Comparison of ENCODE assay signal across 27 cellular contexts in the genomic region with DNA sequence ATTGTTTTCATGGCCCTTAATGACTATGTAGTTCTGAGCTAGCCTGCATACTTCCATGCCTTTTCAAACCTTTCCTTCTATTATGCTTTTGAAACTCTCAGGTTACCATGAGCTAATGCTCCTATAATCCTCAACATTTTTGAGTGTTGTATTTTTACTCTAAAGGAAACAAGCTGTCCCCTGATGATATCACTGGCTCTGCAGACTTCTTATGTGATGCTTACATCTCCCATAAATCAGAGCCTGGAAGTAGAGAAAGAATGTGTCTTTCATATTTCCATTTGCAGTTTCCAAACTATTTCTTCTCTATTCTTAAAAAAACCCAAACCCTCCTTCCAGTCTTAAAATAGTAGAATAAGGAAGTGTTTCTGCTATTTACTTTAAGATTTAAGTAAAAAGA.
"Had no signal": no experiment of that assay in that cellular context is flagged by ENCODE, and none has a peak within 500 bp of the region (broad histone marks: within the 10 kb centered on the region; RNA-seq: fewer than 3 reads in every experiment).

No MANE protein-coding gene starts in this region.

- H3K4me1 Mint-ChIP-seq: naive thymus-derived CD8-positive, alpha-beta T cell; stimulated activated effector memory CD8-positive, alpha-beta T cell treated with anti-CD3 and anti-CD28 coated beads, Interleukin-12 subunit alpha, Interleukin-12 subunit beta, amount 100 ng/mL, for 72 hours; stimulated activated naive B cell treated with anti-CD40 and anti-IgM and Interleukin-4, amounts not matched to agents 10 μg/mL and 1 μg/mL and 100 μg/mL, for 72 hours had no signal

- H3K27me3 Mint-ChIP-seq: progenitor cell of endocrine pancreas had no signal

- H3K27ac Mint-ChIP-seq: naive thymus-derived CD8-positive, alpha-beta T cell; natural killer cell treated with Interleukin-12 subunit alpha and Interleukin-12 subunit beta and Interleukin-15 and Interleukin-18, amount 100 ng/mL, for 72 hours; neural progenitor cell; progenitor cell of endocrine pancreas; stimulated activated effector memory CD8-positive, alpha-beta T cell treated with anti-CD3 and anti-CD28 coated beads, Interleukin-12 subunit alpha, Interleukin-12 subunit beta, amount 100 ng/mL, for 72 hours; stimulated activated naive B cell treated with anti-CD40 and anti-IgM and Interleukin-4, amounts not matched to agents 10 μg/mL and 1 μg/mL and 100 μg/mL, for 72 hours; stimulated activated naive CD8-positive, alpha-beta T cell treated with anti-CD3 and anti-CD28 coated beads, Interleukin-15, Interleukin-2, amounts not matched to agents 100 ng/mL and 50 ng/mL, for 24 hours had no signal

- H3K4me3 ChIP-seq: neural progenitor cell, ovary, psoas muscle, right lobe of liver, sigmoid colon, stomach, thoracic aorta, thyroid gland, tibial nerve, upper lobe of left lung, vagina had no signal

- H3K4me3 Mint-ChIP-seq: naive thymus-derived CD8-positive, alpha-beta T cell; natural killer cell treated with Interleukin-12 subunit alpha and Interleukin-12 subunit beta and Interleukin-15 and Interleukin-18, amount 100 ng/mL, for 72 hours; neural progenitor cell; stimulated activated effector memory CD8-positive, alpha-beta T cell treated with anti-CD3 and anti-CD28 coated beads, Interleukin-12 subunit alpha, Interleukin-12 subunit beta, amount 100 ng/mL, for 72 hours; stimulated activated naive B cell treated with anti-CD40 and anti-IgM and Interleukin-4, amounts not matched to agents 10 μg/mL and 1 μg/mL and 100 μg/mL, for 72 hours; stimulated activated naive CD8-positive, alpha-beta T cell treated with anti-CD3 and anti-CD28 coated beads, Interleukin-15, Interleukin-2, amounts not matched to agents 100 ng/mL and 50 ng/mL, for 24 hours had no signal

- H3K9me3 Mint-ChIP-seq: natural killer cell treated with Interleukin-12 subunit alpha and Interleukin-12 subunit beta and Interleukin-15 and Interleukin-18, amount 100 ng/mL, for 72 hours; neural progenitor cell; stimulated activated effector memory CD8-positive, alpha-beta T cell treated with anti-CD3 and anti-CD28 coated beads, Interleukin-12 subunit alpha, Interleukin-12 subunit beta, amount 100 ng/mL, for 72 hours; stimulated activated naive CD8-positive, alpha-beta T cell treated with anti-CD3 and anti-CD28 coated beads, Interleukin-15, Interleukin-2, amounts not matched to agents 100 ng/mL and 50 ng/mL, for 24 hours had no signal

- DNase-seq: naive thymus-derived CD8-positive, alpha-beta T cell; occipital lobe; ovary; posterior cingulate gyrus; psoas muscle; right cardiac atrium; right lobe of liver; sigmoid colon; small intestine; stimulated activated CD4-positive, alpha-beta T cell treated with anti-CD3 and anti-CD28 coated beads, Interleukin-15, amount 100 ng/mL, for 24 hours; stimulated activated CD4-positive, alpha-beta T cell treated with anti-CD3 and anti-CD28 coated beads, Interleukin-2, amount 100 ng/mL, for 24 hours; stimulated activated CD4-positive, alpha-beta T cell treated with anti-CD3 and anti-CD28 coated beads, Interleukin-2, amount 100 ng/mL, for 48 hours; stimulated activated CD4-positive, alpha-beta T cell treated with anti-CD3 and anti-CD28 coated beads, Interleukin-4, amount 100 ng/mL, for 24 hours; stimulated activated naive B cell treated with anti-CD40 and anti-IgM and Interleukin-4, amounts not matched to agents 10 μg/mL and 1 μg/mL and 100 μg/mL, for 72 hours; stimulated activated naive CD4-positive, alpha-beta T cell treated with Interleukin-2 at 50 U/mL for 16 hours; stomach; thyroid gland; trophoblast cell; upper lobe of left lung had no signal

- H3K36me3 Mint-ChIP-seq: naive thymus-derived CD8-positive, alpha-beta T cell; natural killer cell treated with Interleukin-12 subunit alpha and Interleukin-12 subunit beta and Interleukin-15 and Interleukin-18, amount 100 ng/mL, for 72 hours; neural progenitor cell; stimulated activated effector memory CD8-positive, alpha-beta T cell treated with anti-CD3 and anti-CD28 coated beads, Interleukin-12 subunit alpha, Interleukin-12 subunit beta, amount 100 ng/mL, for 72 hours; stimulated activated naive B cell treated with anti-CD40 and anti-IgM and Interleukin-4, amounts not matched to agents 10 μg/mL and 1 μg/mL and 100 μg/mL, for 72 hours had no signal
